Comparison of ENCODE assay signal across 22 cellular contexts in genomic region chr7:155844526-155844925, GRCh38. TPM values are rescaled to one million over a fixed set of nuclear protein-coding genes. Genes with fewer than 3 reads are reported as not detected.
"Had no signal": no experiment of that assay in that cellular context is flagged by ENCODE, and none has a peak within 500 bp of the region (broad histone marks: within the 10 kb centered on the region; RNA-seq: fewer than 3 reads in every experiment).

No MANE protein-coding gene starts in this region.

- H3K27ac ChIP-seq: cardiac muscle cell, foreskin keratinocyte, prostate gland, uterus had no signal

- H3K27me3 ChIP-seq: body of pancreas, cardiac muscle cell, foreskin keratinocyte, uterus had no signal

- H3K4me3 Mint-ChIP-seq: activated CD4-positive, alpha-beta memory T cell treated with anti-CD3 and anti-CD28 coated beads, Interleukin-2, amount 10 ng/mL, durations not matched to agents 7 days and 5 days; activated naive CD4-positive, alpha-beta T cell treated with anti-CD3 and anti-CD28 coated beads, Interleukin-2, amount 50 U/mL, for 24 hours; activated T-cell treated with anti-CD3 and anti-CD28 coated beads, Interleukin-2, amount 50 U/mL, for 72 hours; dendritic cell treated with granulocyte-macrophage colony-stimulating factor and Interleukin-4, amounts not matched to agents 40 ng/mL and 50 ng/mL, for 4 days; natural killer cell had no signal

- H3K4me1 ChIP-seq: foreskin keratinocyte, prostate gland, uterus had no signal

- H3K9me3 Mint-ChIP-seq: activated CD4-positive, alpha-beta memory T cell treated with anti-CD3 and anti-CD28 coated beads, Interleukin-2, amount 10 ng/mL, durations not matched to agents 7 days and 5 days; activated naive CD4-positive, alpha-beta T cell treated with anti-CD3 and anti-CD28 coated beads, Interleukin-2, amount 50 U/mL, for 24 hours; activated T-cell treated with anti-CD3 and anti-CD28 coated beads, Interleukin-2, amount 50 U/mL, for 72 hours; dendritic cell treated with granulocyte-macrophage colony-stimulating factor and Interleukin-4, amounts not matched to agents 40 ng/mL and 50 ng/mL, for 4 days; natural killer cell had no signal

- H3K4me3 ChIP-seq: body of pancreas, cardiac muscle cell, lung, prostate gland, uterus had no signal

- ATAC-seq: activated T-cell treated with anti-CD3 and anti-CD28 coated beads, Interleukin-2, amount 50 U/mL, for 72 hours; foreskin keratinocyte; natural killer cell had no signal

- H3K36me3 Mint-ChIP-seq: activated naive CD4-positive, alpha-beta T cell treated with anti-CD3 and anti-CD28 coated beads, Interleukin-2, amount 50 U/mL, for 24 hours; natural killer cell had no signal

- H3K27me3 Mint-ChIP-seq: activated naive CD4-positive, alpha-beta T cell treated with anti-CD3 and anti-CD28 coated beads, Interleukin-2, amount 50 U/mL, for 24 hours had no signal

- H3K9me3 ChIP-seq: body of pancreas, prostate gland, uterus had no signal

- H3K36me3 ChIP-seq: cardiac muscle cell, prostate gland, uterus had no signal

- H3K27ac Mint-ChIP-seq: activated CD4-positive, alpha-beta memory T cell treated with anti-CD3 and anti-CD28 coated beads, Interleukin-2, amount 10 ng/mL, durations not matched to agents 7 days and 5 days; activated naive CD4-positive, alpha-beta T cell treated with anti-CD3 and anti-CD28 coated beads, Interleukin-2, amount 50 U/mL, for 24 hours; activated T-cell treated with anti-CD3 and anti-CD28 coated beads, Interleukin-2, amount 50 U/mL, for 72 hours; dendritic cell treated with granulocyte-macrophage colony-stimulating factor and Interleukin-4, amounts not matched to agents 40 ng/mL and 50 ng/mL, for 4 days; natural killer cell had no signal

- DNase-seq: activated CD4-positive, alpha-beta memory T cell treated with anti-CD3 and anti-CD28 coated beads, Interleukin-2, amount 10 ng/mL, durations not matched to agents 7 days and 5 days; activated CD4-positive, alpha-beta T cell treated with anti-CD3 and anti-CD28 coated beads for 4 hours; activated CD4-positive, CD25-positive, alpha-beta regulatory T cell; activated gamma-delta T cell; activated T-cell treated with anti-CD3 and anti-CD28 coated beads, Interleukin-2, amount 50 U/mL, for 72 hours; anterior cingulate cortex; effector CD4-positive, alpha-beta T cell; foreskin keratinocyte; natural killer cell; stimulated activated CD4-positive, alpha-beta T cell treated with anti-CD3 and anti-CD28 coated beads, Interleukin-1b, Interleukin-23, amount 100 ng/mL, for 48 hours; T1000; trophoblast cell; uterus had no signal

- H3K4me1 Mint-ChIP-seq: activated CD4-positive, alpha-beta memory T cell treated with anti-CD3 and anti-CD28 coated beads, Interleukin-2, amount 10 ng/mL, durations not matched to agents 7 days and 5 days; activated naive CD4-positive, alpha-beta T cell treated with anti-CD3 and anti-CD28 coated beads, Interleukin-2, amount 50 U/mL, for 24 hours; natural killer cell had no signal

RNA-seq across cellular contexts. Expression of gene SHH, which starts 32.3 kb away (rescaled TPM):
- total RNA-seq: activated CD4-positive, alpha-beta memory T cell treated with anti-CD3 and anti-CD28 coated beads, Interleukin-2, amount 10 ng/mL, durations not matched to agents 7 days and 5 days; cardiac muscle cell; chondrocyte; natural killer cell; skeletal muscle tissue; T-helper 1 cell treated with Interleukin-12 subunit alpha and Interleukin-12 subunit beta and Interleukin-4 antibody, amounts not matched to agents 30 ng/mL and 1 ng/mL, for 36 hours had no signal
- polyA plus RNA-seq: cardiac muscle cell had no signal
